8 cellular contexts compared by ENCODE assay signal in the genomic region with DNA sequence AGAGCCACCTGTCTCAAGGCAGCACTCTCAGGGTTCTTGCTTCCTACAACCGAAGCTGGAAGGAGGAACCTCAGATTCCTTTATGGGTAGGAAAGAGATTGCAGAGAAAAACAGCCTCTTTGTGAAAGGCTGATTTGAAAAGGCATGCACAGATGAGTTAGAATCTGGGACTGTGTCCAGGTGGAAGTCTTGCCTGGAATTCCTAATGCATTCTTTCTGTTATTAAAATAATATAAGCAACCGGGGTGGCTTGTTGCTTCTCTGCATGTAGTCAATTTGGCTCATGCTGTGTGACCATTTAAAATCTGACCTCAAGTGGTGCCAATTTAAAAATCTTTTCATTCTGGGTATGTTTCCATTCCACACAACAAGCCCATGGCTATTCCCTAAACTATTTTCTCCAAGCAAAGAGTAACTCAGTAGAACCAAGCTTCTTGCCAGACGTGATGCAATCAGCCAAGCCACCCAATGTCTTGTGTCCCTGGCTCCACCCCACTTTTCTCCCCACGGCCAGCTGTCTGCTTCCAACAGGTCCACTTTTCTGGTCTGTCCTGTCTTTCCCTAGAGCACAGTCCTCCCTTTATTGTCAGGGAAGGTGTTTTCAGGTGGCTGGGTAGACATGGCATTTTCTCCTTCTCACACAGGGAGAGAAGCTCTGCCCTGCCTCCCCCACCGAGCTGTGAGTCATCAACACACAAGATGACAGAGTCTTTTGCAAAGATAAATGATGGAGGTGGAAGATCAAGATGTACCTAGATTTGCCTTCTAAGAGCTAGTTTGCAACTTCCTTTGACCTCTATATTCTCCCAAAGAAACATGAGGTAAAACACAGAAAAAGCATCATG.
DNase-seq lines count a peak whose midpoint lies in the region; ATAC-seq and TF ChIP-seq lines count a peak whose summit lies in the region.

No MANE protein-coding gene starts in this region.

- H3K9me3 Mint-ChIP-seq in activated T-helper 2 cell treated with anti-CD3 and anti-CD28 coated beads, Interferon-gamma antibody, Interleukin-2, Interleukin-4, amounts not matched to agents 10 μg/mL and 5 μg/mL and 100 μg/mL, durations not matched to agents 14 hours and 24 hours and 36 hours, result no peaks in the 10 kb centered on the region
- H3K9me3 Mint-ChIP-seq in CD8-positive, alpha-beta memory T cell, result no peaks in the 10 kb centered on the region

- H3K4me3 Mint-ChIP-seq in activated T-helper 2 cell treated with anti-CD3 and anti-CD28 coated beads, Interferon-gamma antibody, Interleukin-2, Interleukin-4, amounts not matched to agents 10 μg/mL and 5 μg/mL and 100 μg/mL, durations not matched to agents 14 hours and 24 hours and 36 hours (ENCODE audit: low read depth), result no peak overlapping the region
- H3K4me3 Mint-ChIP-seq in CD8-positive, alpha-beta memory T cell, result no peak overlapping the region

- H3K36me3 ChIP-seq in left ventricle myocardium inferior, result no peaks in the 10 kb centered on the region
- H3K36me3 ChIP-seq in CD8-positive, alpha-beta memory T cell (ENCODE audit: insufficient read depth, low read length), result no peaks in the 10 kb centered on the region

- H3K4me1 Mint-ChIP-seq in activated T-helper 2 cell treated with anti-CD3 and anti-CD28 coated beads, Interferon-gamma antibody, Interleukin-2, Interleukin-4, amounts not matched to agents 10 μg/mL and 5 μg/mL and 100 μg/mL, durations not matched to agents 14 hours and 24 hours and 36 hours (ENCODE audit: low read depth), result peaks cover 13% of the 10 kb centered on the region
- H3K4me1 Mint-ChIP-seq in CD8-positive, alpha-beta memory T cell, result peaks cover 17 to 28% (median 27%) of the 10 kb centered on the region in 3 donors

- no peaks in the 10 kb centered on the region for H3K36me3 Mint-ChIP-seq in activated T-helper 2 cell treated with anti-CD3 and anti-CD28 coated beads, Interferon-gamma antibody, Interleukin-2, Interleukin-4, amounts not matched to agents 10 μg/mL and 5 μg/mL and 100 μg/mL, durations not matched to agents 14 hours and 24 hours and 36 hours (ENCODE audit: low read depth)
- peaks cover 0 to 7% (median 0%) of the 10 kb centered on the region in 3 donors for H3K36me3 Mint-ChIP-seq in CD8-positive, alpha-beta memory T cell

- no peaks in the 10 kb centered on the region for H3K9me3 ChIP-seq in left ventricle myocardium inferior (replicated peaks)
- no peaks in the 10 kb centered on the region for H3K9me3 ChIP-seq in CD8-positive, alpha-beta memory T cell (ENCODE audit: low read length)

- DNase-seq in activated CD4-positive, alpha-beta T cell treated with anti-CD3 and anti-CD28 coated beads for 24 hours (ENCODE audit: low read depth in 2 of 2), result peak; percentile 27 to 42
- no peak for DNase-seq in activated CD4-positive, alpha-beta T cell treated with anti-CD3 and anti-CD28 coated beads, Interleukin-2, amount 50 U/mL, for 1 hour
- DNase-seq in activated T-helper 2 cell treated with anti-CD3 and anti-CD28 coated beads, Interferon-gamma antibody, Interleukin-2, Interleukin-4, amounts not matched to agents 10 μg/mL and 5 μg/mL and 100 μg/mL, durations not matched to agents 14 hours and 24 hours and 36 hours (ENCODE audit: low spot score), result no peak
- DNase-seq in left ventricle myocardium inferior, result peak; percentile 67
- DNase-seq in stimulated activated CD4-positive, alpha-beta T cell treated with anti-CD3 and anti-CD28 coated beads, Interleukin-15, amount 100 ng/mL, for 24 hours, result peak; percentile 70
- no peak for DNase-seq in CD8-positive, alpha-beta memory T cell

- H3K27me3 ChIP-seq in left ventricle myocardium inferior (ENCODE audit: low read depth), result no peaks in the 10 kb centered on the region
- no peaks in the 10 kb centered on the region for H3K27me3 ChIP-seq in CD8-positive, alpha-beta memory T cell (ENCODE audit: insufficient read depth, low read length, poor library complexity, severe bottlenecking)

- POLR2A ChIA-PET in CD8-positive, alpha-beta memory T cell (lab: Charles Lee), result no interaction called here

- H3K4me1 ChIP-seq in left ventricle myocardium inferior, result peaks cover 31% of the 10 kb centered on the region
- H3K4me1 ChIP-seq in CD8-positive, alpha-beta memory T cell (ENCODE audit: insufficient read depth, low read length), result peaks cover 9% of the 10 kb centered on the region

- CTCF ChIA-PET in CD8-positive, alpha-beta memory T cell (lab: Charles Lee), result interaction anchor here (1.6 kb wide), 1 partner anchor 9 kb away, joined by 3 read pairs; no protein-coding TSS in a partner anchor

- no peak for TF ChIP-seq CTCF in left ventricle myocardium inferior (IDR thresholded peaks at IDR 0.05; ENCODE audit: borderline replicate concordance)

- intact Hi-C loops in activated T-helper 2 cell treated with anti-CD3 and anti-CD28 coated beads, Interferon-gamma antibody, Interleukin-2, Interleukin-4, amounts not matched to agents 10 μg/mL and 5 μg/mL and 100 μg/mL, durations not matched to agents 14 hours and 24 hours and 36 hours (cut with micrococcal nuclease), result no loop called here
- intact Hi-C loops in left ventricle myocardium inferior (cut with micrococcal nuclease), result no loop called here

- peak overlapping the region; percentile 83 for H3K27ac ChIP-seq in left ventricle myocardium inferior (replicated peaks)
- no peak overlapping the region for H3K27ac ChIP-seq in CD8-positive, alpha-beta memory T cell (ENCODE audit: low read depth, low read length)

- H3K4me3 ChIP-seq in left ventricle myocardium inferior, result no peak overlapping the region
- no peak overlapping the region for H3K4me3 ChIP-seq in CD8-positive, alpha-beta memory T cell (ENCODE audit: low read length)

- H3K27ac Mint-ChIP-seq in activated T-helper 2 cell treated with anti-CD3 and anti-CD28 coated beads, Interferon-gamma antibody, Interleukin-2, Interleukin-4, amounts not matched to agents 10 μg/mL and 5 μg/mL and 100 μg/mL, durations not matched to agents 14 hours and 24 hours and 36 hours, result peak overlapping the region; percentile 64
- peak overlapping the region in 1 of 8 donors; percentile 85 for H3K27ac Mint-ChIP-seq in CD8-positive, alpha-beta memory T cell

- H3K27me3 Mint-ChIP-seq in activated T-helper 2 cell treated with anti-CD3 and anti-CD28 coated beads, Interferon-gamma antibody, Interleukin-2, Interleukin-4, amounts not matched to agents 10 μg/mL and 5 μg/mL and 100 μg/mL, durations not matched to agents 14 hours and 24 hours and 36 hours (ENCODE audit: low read depth), result no peaks in the 10 kb centered on the region
- peaks cover 0 to 5% of the 10 kb centered on the region in 2 donors for H3K27me3 Mint-ChIP-seq in CD8-positive, alpha-beta memory T cell

- ATAC-seq in GM18867 (IDR thresholded peaks at IDR 0.05; ENCODE audit: unreplicated experiment) (no peak), HG03469 (IDR thresholded peaks at IDR 0.05; ENCODE audit: unreplicated experiment) (no peak)

Comparison
In these comparisons a context has a peak if more than half of its experiments do, and no peak if none do; other contexts are left out.
1. DNase-seq: peak in activated CD4-positive, alpha-beta T cell treated with anti-CD3 and anti-CD28 coated beads for 24 hours (2 of 2), left ventricle myocardium inferior (single experiment) and stimulated activated CD4-positive, alpha-beta T cell treated with anti-CD3 and anti-CD28 coated beads, Interleukin-15, amount 100 ng/mL, for 24 hours (single experiment); none in activated CD4-positive, alpha-beta T cell treated with anti-CD3 and anti-CD28 coated beads, Interleukin-2, amount 50 U/mL, for 1 hour (single experiment), activated T-helper 2 cell treated with anti-CD3 and anti-CD28 coated beads, Interferon-gamma antibody, Interleukin-2, Interleukin-4, amounts not matched to agents 10 μg/mL and 5 μg/mL and 100 μg/mL, durations not matched to agents 14 hours and 24 hours and 36 hours (single experiment) and CD8-positive, alpha-beta memory T cell (0 of 5).